In genomic region chrX:154717824-154718223, GRCh38 we compare ENCODE assay signal across 1 cellular context.
A peak's percentile ranks its signal among the peaks of the same experiment; 100 is the strongest.
TF ChIP-seq lines count a peak whose summit lies in the region.

No MANE protein-coding gene starts in this region.

TF ChIP-seq in K562, 482 proteins besides CTCF, POLR2A, EP300 and RAD21 (continued from another document and continues in another):
- no peak for TF ChIP-seq ZNF584 (CRISPR knock-in tag; IDR thresholded peaks at IDR 0.05; ENCODE audit: low read depth)
- TF ChIP-seq E2F3 (CRISPR knock-in tag; IDR thresholded peaks at IDR 0.05) = no peak
- TF ChIP-seq POLR2H (tag; IDR thresholded peaks at IDR 0.05; ENCODE audit: low read depth) = no peak
- TF ChIP-seq MYC (IDR thresholded peaks at IDR 0.05; ENCODE audit: low read depth, low read length) = peak; percentile 95
- TF ChIP-seq MYC (CRISPR knock-in tag; IDR thresholded peaks at IDR 0.05; ENCODE audit: borderline replicate concordance, low read depth) = no peak
- TF ChIP-seq ZBTB33 (CRISPR knock-in tag; IDR thresholded peaks at IDR 0.05) = no peak
- TF ChIP-seq EGR1 (conservative IDR thresholded peaks at IDR 0.05) = no peak
- TF ChIP-seq THRB (CRISPR knock-in tag; conservative IDR thresholded peaks at IDR 0.05) = no peak
- peak; percentile 70; the same call in 1 of the 2 replicates for TF ChIP-seq ZNF175 (CRISPR knock-in tag; IDR thresholded peaks at IDR 0.05; ENCODE audit: low read depth)
- 0 out of 2 replicates have a peak, but pooled peaks have one; percentile 34 for TF ChIP-seq ATF7 (IDR thresholded peaks at IDR 0.05)
- peak in 1 of 2 experiments; percentile 59; a peak in 1 of 4 replicates for TF ChIP-seq HDAC1 (IDR thresholded peaks at IDR 0.05)
- TF ChIP-seq MIER1 (IDR thresholded peaks at IDR 0.05; ENCODE audit: low read depth) = no peak
- no peak for TF ChIP-seq PHB (CRISPR knock-in tag; IDR thresholded peaks at IDR 0.05)
- TF ChIP-seq SRSF7 (optimal IDR thresholded peaks at IDR 0.05; ENCODE audit: low read depth, low read length) = no peak
- TF ChIP-seq CC2D1A (IDR thresholded peaks at IDR 0.05) = no peak
- TF ChIP-seq BCL6 (CRISPR knock-in tag; IDR thresholded peaks at IDR 0.05) = no peak
- TF ChIP-seq ZNF174 (CRISPR knock-in tag; IDR thresholded peaks at IDR 0.05) = no peak
- TF ChIP-seq PHF20 (IDR thresholded peaks at IDR 0.05; ENCODE audit: partially characterized antibody) = no peak
- no peak for TF ChIP-seq ZNF184 (CRISPR knock-in tag; IDR thresholded peaks at IDR 0.05)
- TF ChIP-seq HDAC8 (tag; IDR thresholded peaks at IDR 0.05) = no peak
- TF ChIP-seq SMARCE1 (IDR thresholded peaks at IDR 0.05) = peak; percentile 65
- TF ChIP-seq AFF1 (IDR thresholded peaks at IDR 0.05; ENCODE audit: low read depth in 1 of 2, partially characterized antibody in 2 of 2) = no peak
- TF ChIP-seq HINFP (tag; conservative IDR thresholded peaks at IDR 0.05; ENCODE audit: low read depth) = no peak
- TF ChIP-seq ZNF57 (CRISPR knock-in tag; IDR thresholded peaks at IDR 0.05) = no peak
- TF ChIP-seq TCF15 (CRISPR knock-in tag; IDR thresholded peaks at IDR 0.05) = no peak
- peak; percentile 74 for TF ChIP-seq ZBTB7A (IDR thresholded peaks at IDR 0.05; ENCODE audit: borderline replicate concordance, control insufficient read depth, low read depth, low read length)
- TF ChIP-seq CUX1 (CRISPR knock-in tag; IDR thresholded peaks at IDR 0.05) = no peak
- peak; percentile 50 for TF ChIP-seq CTCFL (IDR thresholded peaks at IDR 0.05; ENCODE audit: borderline replicate concordance, insufficient read depth, low read depth, low read length, poor library complexity, severe bottlenecking)
- TF ChIP-seq SPI1 (IDR thresholded peaks at IDR 0.05; ENCODE audit: borderline replicate concordance, low read depth, low read length) = peak; percentile 71; the same call in 1 of the 2 replicates
- TF ChIP-seq ETV1 (tag; conservative IDR thresholded peaks at IDR 0.05; ENCODE audit: low read depth) = peak; percentile 90
- no peak for TF ChIP-seq MAZ (CRISPR knock-in tag; conservative IDR thresholded peaks at IDR 0.05 in 1 of 2, IDR thresholded peaks at IDR 0.05 in 1 of 2)
- no peak for TF ChIP-seq HBP1 (CRISPR knock-in tag; IDR thresholded peaks at IDR 0.05)
- no peak for TF ChIP-seq ZNF232 (CRISPR knock-in tag; IDR thresholded peaks at IDR 0.05)
- TF ChIP-seq BACH1 (tag; IDR thresholded peaks at IDR 0.05) = no peak
- TF ChIP-seq TAF7 (tag; IDR thresholded peaks at IDR 0.05) = no peak
- TF ChIP-seq HDAC6 (IDR thresholded peaks at IDR 0.05; ENCODE audit: low read depth, low read length) = no peak
- no peak for TF ChIP-seq ZC3H8 (IDR thresholded peaks at IDR 0.05)
- TF ChIP-seq PHF8 (IDR thresholded peaks at IDR 0.05; ENCODE audit: borderline replicate concordance, low read length) = no peak
- TF ChIP-seq RAD51 (IDR thresholded peaks at IDR 0.05; ENCODE audit: borderline replicate concordance, low read depth) = no peak
- TF ChIP-seq ZNF695 (CRISPR knock-in tag; IDR thresholded peaks at IDR 0.05) = no peak
- no peak for TF ChIP-seq KLF10 (CRISPR knock-in tag; IDR thresholded peaks at IDR 0.05)
- no peak for TF ChIP-seq ZNF551 (CRISPR knock-in tag; IDR thresholded peaks at IDR 0.05)
- TF ChIP-seq PKNOX1 (IDR thresholded peaks at IDR 0.05) = peak; percentile 97
- TF ChIP-seq EWSR1 (IDR thresholded peaks at IDR 0.05; ENCODE audit: borderline replicate concordance, low read depth, partially characterized antibody) = no peak
- no peak for TF ChIP-seq ZNF239 (CRISPR knock-in tag; IDR thresholded peaks at IDR 0.05)
- 0 out of 2 replicates have a peak, but pooled peaks have one; percentile 19 for TF ChIP-seq L3MBTL2 (IDR thresholded peaks at IDR 0.05)
- no peak for TF ChIP-seq SNAPC5 (CRISPR knock-in tag; IDR thresholded peaks at IDR 0.05)
- no peak for TF ChIP-seq RB1 (IDR thresholded peaks at IDR 0.05; ENCODE audit: low read depth)
- no peak for TF ChIP-seq NUFIP1 (IDR thresholded peaks at IDR 0.05; ENCODE audit: partially characterized antibody)
- TF ChIP-seq KLF1 (tag; IDR thresholded peaks at IDR 0.05) = no peak
- no peak for TF ChIP-seq NFE2L1 (tag; IDR thresholded peaks at IDR 0.05; ENCODE audit: borderline replicate concordance, low read depth)
